1 cellular context compared by ENCODE assay signal in genomic region chr1:6127587-6128163, GRCh38.
TF ChIP-seq lines count a peak whose summit lies in the region.

No MANE protein-coding gene starts in this region.

TF ChIP-seq in K562, 482 proteins besides CTCF, POLR2A, EP300 and RAD21 (continued from another document and continues in another):
- TF ChIP-seq MGA (IDR thresholded peaks at IDR 0.05) (peak; percentile 97), CBX3 (IDR thresholded peaks at IDR 0.05; ENCODE audit: borderline replicate concordance in 1 of 2, low read length in 2 of 2) (peak in 1 of 2 experiments; percentile 29; a peak in 1 of 3 replicates), TCFL5 (CRISPR knock-in tag; conservative IDR thresholded peaks at IDR 0.05) (no peak), ATF1 (CRISPR knock-in tag; IDR thresholded peaks at IDR 0.05) (no peak), ATF1 (tag; IDR thresholded peaks at IDR 0.05) (no peak; the same call in 1 of the 2 replicates), HMG20A (CRISPR knock-in tag; conservative IDR thresholded peaks at IDR 0.05) (no peak), CC2D1A (IDR thresholded peaks at IDR 0.05) (no peak), SIX5 (IDR thresholded peaks at IDR 0.05; ENCODE audit: borderline replicate concordance in 1 of 2, insufficient read depth in 1 of 2, low read depth in 1 of 2, low read length in 2 of 2) (no peak), ZNF778 (CRISPR knock-in tag; IDR thresholded peaks at IDR 0.05) (no peak), ETS2 (tag; IDR thresholded peaks at IDR 0.05; ENCODE audit: borderline replicate concordance, poor library complexity, severe bottlenecking) (no peak), ZNF280B (CRISPR knock-in tag; IDR thresholded peaks at IDR 0.05) (no peak), E2F6 (IDR thresholded peaks at IDR 0.05; ENCODE audit: borderline replicate concordance in 1 of 2, extremely low read depth in 1 of 2, insufficient read depth in 1 of 2, insufficient read length in 1 of 2, low read depth in 1 of 2, low read length in 1 of 2, poor library complexity in 1 of 2, severe bottlenecking in 1 of 2) (peak; percentile 95 to 98), MAZ (CRISPR knock-in tag; conservative IDR thresholded peaks at IDR 0.05 in 1 of 2, IDR thresholded peaks at IDR 0.05 in 1 of 2) (peak; percentile 60 to 61; a peak in 3 of 4 replicates), FOXA1 (IDR thresholded peaks at IDR 0.05; ENCODE audit: borderline replicate concordance) (no peak), ZFP91 (CRISPR knock-in tag; IDR thresholded peaks at IDR 0.05) (no peak), HMGN3 (IDR thresholded peaks at IDR 0.05; ENCODE audit: borderline replicate concordance, extremely low read depth, insufficient read length, low read depth, low read length) (no peak), C11orf30 (IDR thresholded peaks at IDR 0.05; ENCODE audit: low read depth) (no peak), NR4A1 (CRISPR knock-in tag; IDR thresholded peaks at IDR 0.05) (no peak), NR4A1 (tag; IDR thresholded peaks at IDR 0.05) (no peak), SREBF1 (IDR thresholded peaks at IDR 0.05; ENCODE audit: borderline replicate concordance, low read depth, low read length) (no peak), TBL1XR1 (IDR thresholded peaks at IDR 0.05; ENCODE audit: low read length in 2 of 2) (no peak), ZNF740 (CRISPR knock-in tag; IDR thresholded peaks at IDR 0.05) (no peak; the same call in 1 of the 2 replicates), ZNF740 (tag; IDR thresholded peaks at IDR 0.05) (no peak), KAT2B (IDR thresholded peaks at IDR 0.05; ENCODE audit: low read depth, low read length) (no peak), NBN (IDR thresholded peaks at IDR 0.05; ENCODE audit: low read depth) (no peak), PRDM10 (IDR thresholded peaks at IDR 0.05; ENCODE audit: partially characterized antibody) (no peak), HDAC1 (IDR thresholded peaks at IDR 0.05) (peak in 1 of 2 experiments; percentile 62; a peak in 1 of 4 replicates), ZNF518B (CRISPR knock-in tag; IDR thresholded peaks at IDR 0.05) (no peak), PCBP1 (IDR thresholded peaks at IDR 0.05; ENCODE audit: low read depth, low read length, poor library complexity, severe bottlenecking) (no peak), GABPB1 (CRISPR knock-in tag; IDR thresholded peaks at IDR 0.05) (peak; percentile 66), GTF2B (IDR thresholded peaks at IDR 0.05; ENCODE audit: extremely low read depth, insufficient read length) (no peak)
